In the genomic region with DNA sequence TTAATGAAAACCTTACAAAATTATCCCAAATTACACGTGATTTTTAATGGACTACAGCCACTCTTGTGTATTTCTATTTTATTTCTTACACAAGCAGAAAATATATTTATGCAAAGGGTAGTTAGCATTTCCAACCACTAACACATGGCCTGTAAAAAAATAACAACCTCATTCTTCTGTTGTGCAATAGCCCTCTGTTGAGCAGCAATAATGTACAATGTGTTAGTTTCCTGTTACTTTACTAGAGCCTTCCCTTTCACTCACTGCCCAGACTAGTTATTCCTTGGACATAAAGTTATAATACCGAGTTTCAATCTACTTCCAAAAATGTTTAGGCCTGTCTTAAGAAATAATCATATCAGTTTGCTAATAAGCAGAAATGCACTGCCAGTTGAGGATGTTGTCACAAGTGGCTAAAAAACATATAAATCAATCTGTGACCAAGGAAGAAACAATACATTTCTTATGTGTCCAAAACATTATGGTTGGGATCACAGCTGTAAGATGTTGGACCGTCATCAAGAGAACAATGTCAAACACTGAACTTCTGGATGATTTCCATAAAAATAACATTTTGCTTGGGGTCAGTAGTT, we compare ENCODE assay signal across 13 cellular contexts.
A peak's percentile ranks its signal among the peaks of the same experiment; 100 is the strongest.
DNase-seq lines count a peak whose midpoint lies in the region; TF ChIP-seq lines count a peak whose summit lies in the region.
"Had no signal": no experiment of that assay in that cellular context is flagged by ENCODE, and none has a peak within 500 bp of the region (broad histone marks: within the 10 kb centered on the region; RNA-seq: fewer than 3 reads in every experiment).

No MANE protein-coding gene starts in this region.

- TF ChIP-seq CTCF in fibroblast of villous mesenchyme (IDR thresholded peaks at IDR 0.05; ENCODE audit: insufficient read depth, low read depth, low read length) (no peak), esophagus squamous epithelium (IDR thresholded peaks at IDR 0.05) (no peak)

- DNase-seq in GF-D8 (lab: John Stamatoyannopoulos, UW) = peak; percentile 34
- DNase-seq in SKM-1 (lab: John Stamatoyannopoulos, UW; ENCODE audit: unreplicated experiment) = peak; percentile 34
- DNase-seq in fibroblast of villous mesenchyme (ENCODE audit: low read depth) = peak; percentile 89
- peak; percentile 82 for DNase-seq in renal cortical epithelial cell (ENCODE audit: low read depth)
- DNase-seq in putamen (ENCODE audit: low spot score) = no peak
- no peak for DNase-seq in T-helper 1 cell
- no peak for DNase-seq in NCI-H2171 treated with DMSO at 0.1 percent for 48 hours (lab: John Stamatoyannopoulos, UW)
- DNase-seq in esophagus squamous epithelium (lab: John Stamatoyannopoulos, UW) = no peak
- DNase-seq: caudate nucleus; CD4-positive, alpha-beta T cell; foreskin melanocyte; NCI-H524; SHP77 treated with DMSO at 0.1 percent for 48 hours had no signal

- peak overlapping the region in 2 of 4 donors; percentile 37 to 49 for H3K27ac ChIP-seq in esophagus squamous epithelium

- no peak for TF ChIP-seq POLR2A in esophagus squamous epithelium (IDR thresholded peaks at IDR 0.05)

- H3K4me3 ChIP-seq in fibroblast of villous mesenchyme (ENCODE audit: low read depth, low read length) (no peak overlapping the region), esophagus squamous epithelium (no peak overlapping the region)

- 33 to 34% methylated on average over 3 of the region's 3 CpGs for WGBS in esophagus squamous epithelium, 2 donors

- no peaks in the 10 kb centered on the region for H3K36me3 ChIP-seq in esophagus squamous epithelium

- no peaks in the 10 kb centered on the region for H3K27me3 ChIP-seq in esophagus squamous epithelium

- H3K9me3 ChIP-seq in esophagus squamous epithelium = no peaks in the 10 kb centered on the region

- H3K4me1 ChIP-seq in esophagus squamous epithelium = no peaks in the 10 kb centered on the region

- intact Hi-C loops in esophagus squamous epithelium (cut with DNase I) = no loop called here

Comparison
In these comparisons a context has a peak if more than half of its experiments do, and no peak if none do; other contexts are left out.
1. DNase-seq: peak in GF-D8 (single experiment), SKM-1 (single experiment), fibroblast of villous mesenchyme (single experiment) and renal cortical epithelial cell (single experiment); none in putamen (single experiment), T-helper 1 cell (0 of 5), NCI-H2171 treated with DMSO at 0.1 percent for 48 hours (single experiment) and esophagus squamous epithelium (single experiment).